Comparison of ENCODE assay signal across 16 cellular contexts in genomic region chr14:84217066-84217465, GRCh38.
DNase-seq lines count a peak whose midpoint lies in the region; ATAC-seq and TF ChIP-seq lines count a peak whose summit lies in the region.
"Had no signal": no experiment of that assay in that cellular context is flagged by ENCODE, and none has a peak within 500 bp of the region (broad histone marks: within the 10 kb centered on the region; RNA-seq: fewer than 3 reads in every experiment).

No MANE protein-coding gene starts in this region.

- TF ChIP-seq POLR2A in IMR-90 (IDR thresholded peaks at IDR 0.05; ENCODE audit: low read depth, low read length): no peak

- H3K79me1 ChIP-seq in IMR-90 (ENCODE audit: low read depth in 1 of 2, low read length in 2 of 2): no peaks in the 10 kb centered on the region

- POLR2A ChIA-PET in IMR-90 (lab: Charles Lee; ENCODE audit: unreplicated experiment): no interaction called here

- no peaks in the 10 kb centered on the region for H4K20me1 ChIP-seq in IMR-90 (ENCODE audit: insufficient read depth, low read length)
- H4K20me1 ChIP-seq: BLaER1 treated with 17β-estradiol and CSF1 and Interleukin-3, amounts not matched to agents 10 nM and 100 nM had no signal

- no peak overlapping the region for H3K23ac ChIP-seq in IMR-90 (ENCODE audit: low read depth, low read length)

- no CpG with 5 or more reads among the region's 1 CpG for whole genome bisulfite sequencing in IMR-90 (ENCODE audit: extremely low coverage in 2 of 2, insufficient read length in 1 of 2), 2 experiments
- WGBS in aorta, 2 donors: 16 to 24% methylated on average over 1 of the region's 1 CpG

- ATAC-seq in IMR-90 (ENCODE audit: low read depth): no peak
- no peak for ATAC-seq in aorta (ENCODE audit: low FRiP score)
- ATAC-seq in GM19455 (IDR thresholded peaks at IDR 0.05; ENCODE audit: unreplicated experiment): no peak
- ATAC-seq: A549; CD8-positive, alpha-beta T cell had no signal

- H3K36me3 ChIP-seq in IMR-90 (ENCODE audit: control insufficient read depth, insufficient read depth, low read length) (no peaks in the 10 kb centered on the region), aorta (ENCODE audit: control insufficient read depth in 1 of 2, insufficient read depth in 2 of 2, low read length in 1 of 2) (no peaks in the 10 kb centered on the region)
- H3K36me3 ChIP-seq: BLaER1 treated with 17β-estradiol and CSF1 and Interleukin-3, amounts not matched to agents 10 nM and 100 nM had no signal

- H3K18ac ChIP-seq in IMR-90 (ENCODE audit: low read depth, low read length): no peak overlapping the region

- no peak overlapping the region for H4K5ac ChIP-seq in IMR-90 (ENCODE audit: low read depth, low read length)

- H2BK20ac ChIP-seq in IMR-90 (ENCODE audit: low read depth, low read length): no peak overlapping the region

- no peak overlapping the region for H3K4me2 ChIP-seq in IMR-90 (ENCODE audit: low read depth, low read length)
- H3K4me2 ChIP-seq: A549; BLaER1 treated with 17β-estradiol and CSF1 and Interleukin-3, amounts not matched to agents 10 nM and 100 nM had no signal

- dilution Hi-C loops in IMR-90 (cut with HindIII; ENCODE audit: low sequenced_read_pairs, unreplicated experiment): no loop called here

- H2BK15ac ChIP-seq in IMR-90 (ENCODE audit: low read depth, low read length): no peak overlapping the region

- TF ChIP-seq CTCF in IMR-90 (conservative IDR thresholded peaks at IDR 0.05; ENCODE audit: low read depth, low read length) (no peak), choroid plexus epithelial cell (conservative IDR thresholded peaks at IDR 0.05; ENCODE audit: low read depth, low read length) (no peak)

- H3K27me3 ChIP-seq in IMR-90 (ENCODE audit: control insufficient read depth, insufficient read depth, low read length): no peaks in the 10 kb centered on the region
- H3K27me3 ChIP-seq in aorta (ENCODE audit: control insufficient read depth in 1 of 2, insufficient read depth in 2 of 2, low read length in 1 of 2): no peaks in the 10 kb centered on the region
- H3K27me3 ChIP-seq: BLaER1 treated with 17β-estradiol and CSF1 and Interleukin-3, amounts not matched to agents 10 nM and 100 nM had no signal

- H3K4me1 ChIP-seq in IMR-90 (ENCODE audit: control insufficient read depth, insufficient read depth, low read length) (no peaks in the 10 kb centered on the region), aorta (ENCODE audit: control insufficient read depth in 1 of 2, insufficient read depth in 2 of 2, low read length in 2 of 2) (no peaks in the 10 kb centered on the region)
- H3K4me1 ChIP-seq: A549; BLaER1 treated with 17β-estradiol and CSF1 and Interleukin-3, amounts not matched to agents 10 nM and 100 nM; Caco-2 had no signal

- H3K4ac ChIP-seq in IMR-90 (ENCODE audit: low read depth, low read length): no peak overlapping the region

- no peak overlapping the region for H3K14ac ChIP-seq in IMR-90 (replicated peaks; ENCODE audit: low read depth, low read length)

- DNase-seq in IMR-90: peak; percentile 17
- peak; percentile 54 for DNase-seq in choroid plexus epithelial cell (ENCODE audit: low read depth)
- DNase-seq in iris pigment epithelial cell (ENCODE audit: low read depth): peak; percentile 67
- DNase-seq in aorta: no peak
- DNase-seq: AML-193; Caco-2; Calu3; CD4-positive, alpha-beta T cell; CD8-positive, alpha-beta T cell; DMS79 treated with DMSO at 0.1 percent for 48 hours; GF-D8 had no signal

- H3K9me1 ChIP-seq in IMR-90 (ENCODE audit: insufficient read depth, low read length): no peaks in the 10 kb centered on the region

- H2AK5ac ChIP-seq in IMR-90 (ENCODE audit: low read depth, low read length): no peak overlapping the region

- no peak overlapping the region for H4K91ac ChIP-seq in IMR-90 (ENCODE audit: insufficient read depth, low read depth, low read length)

- no peak overlapping the region for H2BK5ac ChIP-seq in IMR-90 (ENCODE audit: low read depth, low read length, poor library complexity, severe bottlenecking)

- no peak overlapping the region for H3K56ac ChIP-seq in IMR-90 (ENCODE audit: extremely low read depth, insufficient read depth, low read length)

- intact Hi-C loops in IMR-90 (cut with micrococcal nuclease): no loop called here
- intact Hi-C loops in aorta (cut with DNase I): no loop called here

- in situ Hi-C loops in IMR-90 (cut with MboI; ENCODE audit: low sequenced_read_pairs): no loop called here

- H3K27ac ChIP-seq in IMR-90 (ENCODE audit: insufficient read depth, low read length) (no peak overlapping the region), aorta (ENCODE audit: low read depth in 1 of 2, low read length in 2 of 2) (no peak overlapping the region)
- H3K27ac ChIP-seq: 22Rv1; A549; BLaER1 treated with 17β-estradiol and CSF1 and Interleukin-3, amounts not matched to agents 10 nM and 100 nM; C4-2B had no signal

- H2AK9ac ChIP-seq in IMR-90 (replicated peaks; ENCODE audit: low read depth, low read length, poor library complexity): no peak overlapping the region

- no peak overlapping the region for H2AFZ ChIP-seq in IMR-90 (replicated peaks; ENCODE audit: low read length, poor library complexity)

- H4K8ac ChIP-seq in IMR-90 (ENCODE audit: low read depth in 2 of 2, low read length in 2 of 2): no peak overlapping the region

- no peak overlapping the region for H3K9ac ChIP-seq in IMR-90 (ENCODE audit: low read depth, low read length)
- H3K9ac ChIP-seq: BLaER1 treated with 17β-estradiol and CSF1 and Interleukin-3, amounts not matched to agents 10 nM and 100 nM had no signal

- H2BK120ac ChIP-seq in IMR-90 (ENCODE audit: low read depth, low read length): no peak overlapping the region

- CTCF ChIA-PET in IMR-90 (lab: Yijun Ruan, JAX): no interaction called here

- H3K4me3 ChIP-seq in IMR-90 (ENCODE audit: insufficient read depth, low read depth, low read length): no peak overlapping the region
- H3K4me3 ChIP-seq in choroid plexus epithelial cell (ENCODE audit: low read depth, low read length): no peak overlapping the region
- no peak overlapping the region for H3K4me3 ChIP-seq in aorta (ENCODE audit: low read length in 2 of 2)
- H3K4me3 ChIP-seq: A549; BLaER1 treated with 17β-estradiol and CSF1 and Interleukin-3, amounts not matched to agents 10 nM and 100 nM had no signal

- peaks cover 3% of the 10 kb centered on the region; the same call in 1 of the 2 replicates for H3K9me3 ChIP-seq in IMR-90 (ENCODE audit: control insufficient read depth, insufficient read depth, low read length)
- H3K9me3 ChIP-seq in aorta (ENCODE audit: control insufficient read depth, low read length): peaks cover 2% of the 10 kb centered on the region
- H3K9me3 ChIP-seq: A549 had no signal

- BruUV-seq in IMR-90 (replicated peaks; lab: Mats Ljungman, UMichigan): no TSS peak

- no peak for TF ChIP-seq RAD21 in IMR-90 (IDR thresholded peaks at IDR 0.05; ENCODE audit: low read length)

TF ChIP-seq in IMR-90, 13 proteins besides CTCF, POLR2A, EP300 and RAD21:
- TF ChIP-seq SMC3 (IDR thresholded peaks at IDR 0.05; ENCODE audit: low read depth, low read length) (no peak), RCOR1 (IDR thresholded peaks at IDR 0.05; ENCODE audit: insufficient replicate concordance, low read length) (no peak)

Comparison
In these comparisons a context has a peak if more than half of its experiments do, and no peak if none do; other contexts are left out.
1. DNase-seq: peak in IMR-90 (single experiment), choroid plexus epithelial cell (single experiment) and iris pigment epithelial cell (single experiment); none in aorta (0 of 2).